In genomic region chr12:89707992-89708792, GRCh38 we compare ENCODE assay signal across 8 cellular contexts. TPM values are rescaled to one million over a fixed set of nuclear protein-coding genes. Genes with fewer than 3 reads are reported as not detected.
A peak's percentile ranks its signal among the peaks of the same experiment; 100 is the strongest.
DNase-seq lines count a peak whose midpoint lies in the region; ATAC-seq and TF ChIP-seq lines count a peak whose summit lies in the region.

No MANE protein-coding gene starts in this region.

- peak overlapping the region; percentile 86 for H3K4me2 ChIP-seq in fibroblast of lung (ENCODE audit: extremely low read depth, insufficient read depth, low read length)

- H3K27ac Mint-ChIP-seq in nephron progenitor cell: peak overlapping the region; percentile 93

- ATAC-seq in GM19455 (IDR thresholded peaks at IDR 0.05; ENCODE audit: unreplicated experiment): peak; percentile 0
- no peak for ATAC-seq in HG03108 (IDR thresholded peaks at IDR 0.05; ENCODE audit: unreplicated experiment)

- peaks cover 2% of the 10 kb centered on the region for H4K20me1 ChIP-seq in fibroblast of lung (ENCODE audit: control insufficient read depth, extremely low read depth, insufficient read depth, low read length)

- no peaks in the 10 kb centered on the region for H3K36me3 Mint-ChIP-seq in nephron progenitor cell (ENCODE audit: low read depth)

- TF ChIP-seq CTCF in fibroblast of lung (conservative IDR thresholded peaks at IDR 0.05 in 1 of 2, IDR thresholded peaks at IDR 0.05 in 1 of 2; ENCODE audit: low read depth in 1 of 2, low read length in 2 of 2) (no peak), nephron progenitor cell (IDR thresholded peaks at IDR 0.05) (no peak), tibial artery (IDR thresholded peaks at IDR 0.05) (peak in 1 of 2 experiments; percentile 5)

- H3K36me3 ChIP-seq in fibroblast of lung (ENCODE audit: control insufficient read depth, insufficient read depth, low read length): no peaks in the 10 kb centered on the region
- H3K36me3 ChIP-seq in tibial artery: no peaks in the 10 kb centered on the region

- H3K9me3 Mint-ChIP-seq in nephron progenitor cell: peaks cover under 1% of the 10 kb centered on the region

- peak overlapping the region; percentile 96 for H3K4me3 Mint-ChIP-seq in nephron progenitor cell

- DNase-seq in AG08396 (ENCODE audit: low spot score) (peak; percentile 29), NCI-H1092 treated with DMSO at 0.1 percent for 48 hours (lab: John Stamatoyannopoulos, UW) (peak; percentile 29), activated T-cell treated with anti-CD3 and anti-CD28 coated beads for 48 hours (ENCODE audit: low read depth) (peak; percentile 36), fibroblast of lung (ENCODE audit: low read depth in 2 of 2) (peak in 1 of 2 donors; percentile 26), nephron progenitor cell (peak; percentile 57), tibial artery (peak in 1 of 2 donors; percentile 76)

- H3K27me3 ChIP-seq in fibroblast of lung (ENCODE audit: control insufficient read depth, insufficient read depth, low read length) (no peaks in the 10 kb centered on the region), tibial artery (no peaks in the 10 kb centered on the region)

- H3K27ac ChIP-seq in fibroblast of lung (ENCODE audit: insufficient read depth, low read length): peak overlapping the region; percentile 98
- H3K27ac ChIP-seq in tibial artery: peak overlapping the region; percentile 93 to 95

- H3K4me1 Mint-ChIP-seq in nephron progenitor cell: peaks cover 53% of the 10 kb centered on the region

- no peak overlapping the region for H2AFZ ChIP-seq in fibroblast of lung (ENCODE audit: low read length)

- intact Hi-C loops in tibial artery (cut with DNase I; ENCODE audit: low total_unique reads): no loop called here

- H3K9me3 ChIP-seq in fibroblast of lung (ENCODE audit: control insufficient read depth, insufficient read depth, low read depth, low read length) (no peaks in the 10 kb centered on the region), tibial artery (no peaks in the 10 kb centered on the region)

- H3K9ac ChIP-seq in fibroblast of lung (ENCODE audit: insufficient read depth, low read length): peak overlapping the region; percentile 96

- peaks cover 53% of the 10 kb centered on the region for H3K79me2 ChIP-seq in fibroblast of lung (ENCODE audit: control insufficient read depth, insufficient read depth, low read length)

- peaks cover 33% of the 10 kb centered on the region for H3K27me3 Mint-ChIP-seq in nephron progenitor cell (ENCODE audit: low read depth, poor library complexity)

- H3K4me1 ChIP-seq in fibroblast of lung (ENCODE audit: control insufficient read depth, extremely low read depth, insufficient read depth, low read length) (no peaks in the 10 kb centered on the region), tibial artery (peaks cover 0 to 20% (median 5%) of the 10 kb centered on the region in 4 donors)

- H3K4me3 ChIP-seq in fibroblast of lung (replicated peaks in 1 of 4; ENCODE audit: control extremely low read depth in 1 of 4, insufficient read depth in 1 of 4, low read depth in 3 of 4, low read length in 4 of 4) (peak overlapping the region; percentile 79 to 88 (median 84)), tibial artery (peak overlapping the region; percentile 71 to 91)

RNA-seq across cellular contexts. Expression of gene ATP2B1, which starts 0.4 kb away (rescaled TPM):
- total RNA-seq in fibroblast of lung: 101 and 141 TPM in 2 replicates
- 43.0 and 64.3 TPM in 2 replicates for polyA plus RNA-seq in fibroblast of lung
- polyA plus RNA-seq in fibroblast of lung (2012): 39.8 and 57.0 TPM in 2 replicates
- 7.4 and 17.9 TPM in 2 replicates for polyA minus RNA-seq in fibroblast of lung (ENCODE audit: low replicate concordance)
